In the genomic region with DNA sequence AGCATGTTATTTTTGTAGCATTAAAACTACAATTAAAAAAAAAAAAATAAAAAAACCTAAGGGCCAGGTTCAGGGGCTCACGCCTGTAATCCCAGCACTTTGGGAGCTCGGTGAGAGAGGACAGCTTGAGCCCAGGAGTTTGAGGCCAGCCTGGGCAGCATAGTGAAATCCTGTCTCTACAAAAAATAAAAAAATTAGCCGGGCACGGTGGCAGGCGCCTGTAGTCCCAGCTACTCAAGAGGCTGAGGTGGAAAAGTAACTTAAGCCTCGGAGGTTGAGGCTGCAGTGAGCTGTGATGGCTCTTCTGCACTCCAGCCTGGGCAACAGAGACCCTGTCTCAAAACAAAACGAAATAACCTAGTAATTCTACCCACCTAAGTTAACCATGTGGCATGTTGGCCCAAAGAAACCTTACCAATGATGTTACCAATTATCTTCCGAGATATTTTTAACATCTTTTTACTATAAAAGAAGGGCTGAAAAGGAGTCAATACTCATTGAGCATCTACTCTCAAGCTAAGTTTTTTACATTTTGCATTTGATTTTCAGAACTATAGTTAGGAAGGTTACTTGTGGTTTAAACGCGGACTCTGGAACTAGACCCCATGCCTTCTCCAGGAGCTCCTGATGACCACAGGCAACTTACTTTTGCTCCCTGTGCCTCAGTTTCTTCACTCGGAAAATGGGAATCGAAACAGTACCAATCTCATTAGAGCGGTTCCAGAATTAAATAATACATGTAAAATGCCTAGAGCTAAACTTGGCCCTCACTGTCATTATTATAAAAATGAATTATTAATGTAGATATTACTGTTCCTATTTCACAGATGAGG, we compare ENCODE assay signal across 8 cellular contexts. TPM values are rescaled to one million over a fixed set of nuclear protein-coding genes. Genes with fewer than 3 reads are reported as not detected.
DNase-seq lines count a peak whose midpoint lies in the region; ATAC-seq and TF ChIP-seq lines count a peak whose summit lies in the region.

No MANE protein-coding gene starts in this region.

- CTCF ChIA-PET in HEK293 (lab: Yijun Ruan, JAX) = interaction anchor here (0.6 to 1.8 kb wide), 3 partner anchors 53 to 520 kb away, joined by 3 to 14 read pairs (median 5); no protein-coding TSS in a partner anchor

- POLR2A ChIA-PET in HEK293 (lab: Yijun Ruan, JAX) = interaction anchor here (1.2 to 7.2 kb wide), 3 partner anchors 15 to 25 kb away, joined by 3 to 44 read pairs (median 5); no protein-coding TSS in a partner anchor

- H3K4me3 ChIP-seq in HEK293 (ENCODE audit: low read depth, low read length) (peak overlapping the region; percentile 92), left ventricle myocardium inferior (peak overlapping the region; percentile 97), skeletal muscle tissue (ENCODE audit: low read length in 3 of 3) (peak overlapping the region; percentile 78 to 83 (median 81))

- DNase-seq in left ventricle myocardium inferior (no peak), NCI-H510A (lab: John Stamatoyannopoulos, UW) (no peak), caudate nucleus (lab: John Stamatoyannopoulos, UW) (no peak), NCI-H146 (lab: John Stamatoyannopoulos, UW) (no peak)

- H3K4me1 ChIP-seq in HEK293 (ENCODE audit: control insufficient read depth, insufficient read depth, low read length) = peaks cover 12% of the 10 kb centered on the region
- H3K4me1 ChIP-seq in left ventricle myocardium inferior = peaks cover 96% of the 10 kb centered on the region
- peaks cover 28 to 51% (median 32%) of the 10 kb centered on the region in 3 donors for H3K4me1 ChIP-seq in skeletal muscle tissue (ENCODE audit: control insufficient read depth in 3 of 3, insufficient read depth in 3 of 3, low read length in 3 of 3)

- no peak for TF ChIP-seq CTCF in HEK293 (tag by site-specific recombination; IDR thresholded peaks at IDR 0.05)
- TF ChIP-seq CTCF in VCaP (conservative IDR thresholded peaks at IDR 0.05) = no peak
- no peak for TF ChIP-seq CTCF in left ventricle myocardium inferior (IDR thresholded peaks at IDR 0.05; ENCODE audit: borderline replicate concordance)

- H3K36me3 ChIP-seq in HEK293 (ENCODE audit: control insufficient read depth in 2 of 2, insufficient read depth in 1 of 2, low read length in 2 of 2) (no peaks in the 10 kb centered on the region), left ventricle myocardium inferior (no peaks in the 10 kb centered on the region), skeletal muscle tissue (ENCODE audit: control insufficient read depth in 3 of 3, insufficient read depth in 3 of 3, low read length in 3 of 3) (no peaks in the 10 kb centered on the region)

- ATAC-seq in HG03354 (IDR thresholded peaks at IDR 0.05; ENCODE audit: poor library complexity, severe bottlenecking, unreplicated experiment) = no peak

- intact Hi-C loops in left ventricle myocardium inferior (cut with micrococcal nuclease) = no loop called here

- H3K9me3 ChIP-seq in HEK293 (ENCODE audit: control insufficient read depth, insufficient read depth, low read depth, low read length) = no peaks in the 10 kb centered on the region
- H3K9me3 ChIP-seq in left ventricle myocardium inferior (replicated peaks) = no peaks in the 10 kb centered on the region
- no peaks in the 10 kb centered on the region for H3K9me3 ChIP-seq in skeletal muscle tissue (ENCODE audit: control insufficient read depth in 3 of 3, low read length in 3 of 3)

- H3K27me3 ChIP-seq in left ventricle myocardium inferior (ENCODE audit: low read depth) (no peaks in the 10 kb centered on the region), skeletal muscle tissue (ENCODE audit: control insufficient read depth in 3 of 3, insufficient read depth in 3 of 3, low read length in 3 of 3) (no peaks in the 10 kb centered on the region)

- peak overlapping the region; percentile 86 to 93 (median 91) for H3K9ac ChIP-seq in skeletal muscle tissue (ENCODE audit: low read depth in 1 of 3, low read length in 3 of 3)

- H3K27ac ChIP-seq in HEK293 (ENCODE audit: extremely low read depth, low read depth, low read length) (no peak overlapping the region; the same call in 1 of the 2 replicates), VCaP (peak overlapping the region; percentile 94), left ventricle myocardium inferior (replicated peaks) (peak overlapping the region; percentile 99), skeletal muscle tissue (ENCODE audit: low read depth, low read length) (peak overlapping the region; percentile 95), caudate nucleus (ENCODE audit: low read depth, low read length) (no peak overlapping the region)

TF ChIP-seq in HEK293, 187 proteins besides CTCF, POLR2A, EP300 and RAD21:
- peak; percentile 83 for TF ChIP-seq ZNF600 (tag by site-specific recombination; IDR thresholded peaks at IDR 0.05)
- no peak for TF ChIP-seq ZNF138 (tag by site-specific recombination; IDR thresholded peaks at IDR 0.05; ENCODE audit: borderline replicate concordance)
- peak; percentile 78 for TF ChIP-seq ZNF335 (tag by site-specific recombination; conservative IDR thresholded peaks at IDR 0.05)
- no peak for TF ChIP-seq ZNF701 (tag by site-specific recombination; IDR thresholded peaks at IDR 0.05)
- TF ChIP-seq OSR2 (tag by site-specific recombination; IDR thresholded peaks at IDR 0.05) = peak; percentile 64
- TF ChIP-seq, protein P1, sequence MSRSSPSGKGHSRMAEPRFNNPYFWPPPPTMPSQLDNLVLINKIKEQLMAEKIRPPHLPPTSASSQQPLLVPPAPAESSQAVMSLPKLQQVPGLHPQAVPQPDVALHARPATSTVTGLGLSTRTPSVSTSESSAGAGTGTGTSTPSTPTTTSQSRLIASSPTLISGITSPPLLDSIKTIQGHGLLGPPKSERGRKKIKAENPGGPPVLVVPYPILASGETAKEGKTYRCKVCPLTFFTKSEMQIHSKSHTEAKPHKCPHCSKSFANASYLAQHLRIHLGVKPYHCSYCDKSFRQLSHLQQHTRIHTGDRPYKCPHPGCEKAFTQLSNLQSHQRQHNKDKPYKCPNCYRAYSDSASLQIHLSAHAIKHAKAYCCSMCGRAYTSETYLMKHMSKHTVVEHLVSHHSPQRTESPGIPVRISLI (tag by site-specific recombination; IDR thresholded peaks at IDR 0.05) = peak; percentile 55; the same call in 1 of the 2 replicates
- TF ChIP-seq ZBTB20 (tag by site-specific recombination; IDR thresholded peaks at IDR 0.05) = peak; percentile 43; the same call in 1 of the 2 replicates

RNA-seq across cellular contexts. Expression of a gene that starts 1.4 kb away (rescaled TPM):
- 542 TPM for total RNA-seq in left ventricle myocardium inferior
- total RNA-seq in skeletal muscle tissue = 363 TPM

Comparison
In these comparisons a context has a peak if more than half of its experiments do, and no peak if none do; other contexts are left out.
1. H3K27ac ChIP-seq: peak in VCaP (single experiment), left ventricle myocardium inferior (single experiment) and skeletal muscle tissue (single experiment); none in HEK293 (single experiment) and caudate nucleus (single experiment).
2. Peak in every context shown above with its lines, with median percentiles within 50 percentile points of each other: H3K4me3 ChIP-seq.